In genomic region chr11:721913-722811, GRCh38 we compare ENCODE assay signal across 1 cellular context.
TF ChIP-seq lines count a peak whose summit lies in the region.

No MANE protein-coding gene starts in this region.

TF ChIP-seq in HepG2, 621 proteins besides CTCF, POLR2A, EP300 and RAD21:
- TF ChIP-seq REXO4 (CRISPR knock-in tag; IDR thresholded peaks at IDR 0.05; ENCODE audit: borderline replicate concordance): no peak
- no peak for TF ChIP-seq CHD2 (IDR thresholded peaks at IDR 0.05; ENCODE audit: low read depth, low read length)
- no peak for TF ChIP-seq ZNF772 (CRISPR knock-in tag; IDR thresholded peaks at IDR 0.05)
- no peak for TF ChIP-seq ZNF329 (CRISPR knock-in tag; IDR thresholded peaks at IDR 0.05; ENCODE audit: low read depth)
- no peak for TF ChIP-seq SSRP1 (CRISPR knock-in tag; IDR thresholded peaks at IDR 0.05)
- TF ChIP-seq ATF7-NPFF (CRISPR knock-in tag; IDR thresholded peaks at IDR 0.05; ENCODE audit: low read depth): no peak; the same call in 1 of the 2 replicates
- peak; percentile 92 for TF ChIP-seq HNRNPL (IDR thresholded peaks at IDR 0.05; ENCODE audit: low read depth, low read length)
- peak; percentile 35; the same call in 1 of the 2 replicates for TF ChIP-seq ZNF687 (CRISPR knock-in tag; IDR thresholded peaks at IDR 0.05)
- TF ChIP-seq ZBTB38 (CRISPR knock-in tag; IDR thresholded peaks at IDR 0.05): peak; percentile 63
- TF ChIP-seq DMAP1 (CRISPR knock-in tag; IDR thresholded peaks at IDR 0.05): no peak
- no peak for TF ChIP-seq SMARCC2 (IDR thresholded peaks at IDR 0.05)
- TF ChIP-seq ZBTB7B (CRISPR knock-in tag; IDR thresholded peaks at IDR 0.05): no peak
- TF ChIP-seq AGO2 (optimal IDR thresholded peaks at IDR 0.05; ENCODE audit: low read depth, low read length): peak; percentile 90
- peak; percentile 64; the same call in 1 of the 2 replicates for TF ChIP-seq RBFOX2 (IDR thresholded peaks at IDR 0.05; ENCODE audit: low read depth, low read length)
- no peak for TF ChIP-seq MEIS1 (CRISPR knock-in tag; IDR thresholded peaks at IDR 0.05; ENCODE audit: borderline replicate concordance)
- TF ChIP-seq PAWR (CRISPR knock-in tag; IDR thresholded peaks at IDR 0.05; ENCODE audit: borderline replicate concordance): no peak
- TF ChIP-seq HNRNPK (IDR thresholded peaks at IDR 0.05; ENCODE audit: low read depth, low read length, poor library complexity, severe bottlenecking): peak; percentile 24
- no peak for TF ChIP-seq ZNF564 (CRISPR knock-in tag; IDR thresholded peaks at IDR 0.05)
- TF ChIP-seq, protein P1, sequence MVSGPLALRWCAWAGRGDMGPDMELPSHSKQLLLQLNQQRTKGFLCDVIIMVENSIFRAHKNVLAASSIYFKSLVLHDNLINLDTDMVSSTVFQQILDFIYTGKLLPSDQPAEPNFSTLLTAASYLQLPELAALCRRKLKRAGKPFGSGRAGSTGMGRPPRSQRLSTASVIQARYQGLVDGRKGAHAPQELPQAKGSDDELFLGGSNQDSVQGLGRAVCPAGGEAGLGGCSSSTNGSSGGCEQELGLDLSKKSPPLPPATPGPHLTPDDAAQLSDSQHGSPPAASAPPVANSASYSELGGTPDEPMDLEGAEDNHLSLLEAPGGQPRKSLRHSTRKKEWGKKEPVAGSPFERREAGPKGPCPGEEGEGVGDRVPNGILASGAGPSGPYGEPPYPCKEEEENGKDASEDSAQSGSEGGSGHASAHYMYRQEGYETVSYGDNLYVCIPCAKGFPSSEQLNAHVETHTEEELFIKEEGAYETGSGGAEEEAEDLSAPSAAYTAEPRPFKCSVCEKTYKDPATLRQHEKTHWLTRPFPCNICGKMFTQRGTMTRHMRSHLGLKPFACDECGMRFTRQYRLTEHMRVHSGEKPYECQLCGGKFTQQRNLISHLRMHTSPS (CRISPR knock-in tag; IDR thresholded peaks at IDR 0.05; ENCODE audit: low read depth): peak; percentile 56; the same call in 1 of the 2 replicates
- TF ChIP-seq KAT7 (CRISPR knock-in tag; IDR thresholded peaks at IDR 0.05; ENCODE audit: borderline replicate concordance): no peak
- TF ChIP-seq HNF4A (CRISPR knock-in tag; IDR thresholded peaks at IDR 0.05): peak; percentile 28; the same call in 1 of the 2 replicates
- TF ChIP-seq GTF3A (CRISPR knock-in tag; conservative IDR thresholded peaks at IDR 0.05): no peak
- TF ChIP-seq ZNF615 (CRISPR knock-in tag; IDR thresholded peaks at IDR 0.05; ENCODE audit: borderline replicate concordance): no peak
- 0 out of 2 replicates have a peak, but pooled peaks have one; percentile 18 for TF ChIP-seq RXRA (CRISPR knock-in tag; IDR thresholded peaks at IDR 0.05)
- no peak for TF ChIP-seq GATA4 (IDR thresholded peaks at IDR 0.05; ENCODE audit: borderline replicate concordance, low read depth)
- TF ChIP-seq ZNF205 (CRISPR knock-in tag; IDR thresholded peaks at IDR 0.05): no peak
- peak; percentile 24; the same call in 1 of the 2 replicates for TF ChIP-seq ZNF768 (CRISPR knock-in tag; IDR thresholded peaks at IDR 0.05)
- TF ChIP-seq ZNF550 (CRISPR knock-in tag; IDR thresholded peaks at IDR 0.05; ENCODE audit: borderline replicate concordance): no peak
- TF ChIP-seq, protein P2, sequence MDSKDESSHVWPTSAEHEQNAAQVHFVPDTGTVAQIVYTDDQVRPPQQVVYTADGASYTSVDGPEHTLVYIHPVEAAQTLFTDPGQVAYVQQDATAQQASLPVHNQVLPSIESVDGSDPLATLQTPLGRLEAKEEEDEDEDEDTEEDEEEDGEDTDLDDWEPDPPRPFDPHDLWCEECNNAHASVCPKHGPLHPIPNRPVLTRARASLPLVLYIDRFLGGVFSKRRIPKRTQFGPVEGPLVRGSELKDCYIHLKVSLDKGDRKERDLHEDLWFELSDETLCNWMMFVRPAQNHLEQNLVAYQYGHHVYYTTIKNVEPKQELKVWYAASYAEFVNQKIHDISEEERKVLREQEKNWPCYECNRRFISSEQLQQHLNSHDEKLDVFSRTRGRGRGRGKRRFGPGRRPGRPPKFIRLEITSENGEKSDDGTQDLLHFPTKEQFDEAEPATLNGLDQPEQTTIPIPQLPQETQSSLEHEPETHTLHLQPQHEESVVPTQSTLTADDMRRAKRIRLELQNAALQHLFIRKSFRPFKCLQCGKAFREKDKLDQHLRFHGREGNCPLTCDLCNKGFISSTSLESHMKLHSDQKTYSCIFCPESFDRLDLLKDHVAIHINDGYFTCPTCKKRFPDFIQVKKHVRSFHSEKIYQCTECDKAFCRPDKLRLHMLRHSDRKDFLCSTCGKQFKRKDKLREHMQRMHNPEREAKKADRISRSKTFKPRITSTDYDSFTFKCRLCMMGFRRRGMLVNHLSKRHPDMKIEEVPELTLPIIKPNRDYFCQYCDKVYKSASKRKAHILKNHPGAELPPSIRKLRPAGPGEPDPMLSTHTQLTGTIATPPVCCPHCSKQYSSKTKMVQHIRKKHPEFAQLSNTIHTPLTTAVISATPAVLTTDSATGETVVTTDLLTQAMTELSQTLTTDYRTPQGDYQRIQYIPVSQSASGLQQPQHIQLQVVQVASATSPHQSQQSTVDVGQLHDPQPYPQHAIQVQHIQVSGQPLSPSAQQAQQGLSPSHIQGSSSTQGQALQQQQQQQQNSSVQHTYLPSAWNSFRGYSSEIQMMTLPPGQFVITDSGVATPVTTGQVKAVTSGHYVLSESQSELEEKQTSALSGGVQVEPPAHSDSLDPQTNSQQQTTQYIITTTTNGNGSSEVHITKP (CRISPR knock-in tag; IDR thresholded peaks at IDR 0.05; ENCODE audit: low read depth): no peak
- TF ChIP-seq RBM22 (optimal IDR thresholded peaks at IDR 0.05; ENCODE audit: low read length): peak; percentile 89
- TF ChIP-seq SNAPC4 (CRISPR knock-in tag; IDR thresholded peaks at IDR 0.05): no peak
- TF ChIP-seq SRF (IDR thresholded peaks at IDR 0.05; ENCODE audit: low read depth, low read length): no peak
- TF ChIP-seq KLF6 (CRISPR knock-in tag; IDR thresholded peaks at IDR 0.05): no peak
- no peak for TF ChIP-seq RFXANK (CRISPR knock-in tag; IDR thresholded peaks at IDR 0.05)
- TF ChIP-seq TCF7 (IDR thresholded peaks at IDR 0.05; ENCODE audit: low read depth): no peak
- no peak for TF ChIP-seq ZBTB8A (CRISPR knock-in tag; IDR thresholded peaks at IDR 0.05; ENCODE audit: borderline replicate concordance, low read depth)
- no peak for TF ChIP-seq ZFY (CRISPR knock-in tag; IDR thresholded peaks at IDR 0.05)
TF ChIP-seq in HepG2: peak in this region for 11.
